ENCODE assay signal across 15 cellular contexts in genomic region chr3:55271549-55271948, GRCh38.
DNase-seq lines count a peak whose midpoint lies in the region; FAIRE-seq and TF ChIP-seq lines count a peak whose summit lies in the region.
"Had no signal": no experiment of that assay in that cellular context is flagged by ENCODE, and none has a peak within 500 bp of the region (broad histone marks: within the 10 kb centered on the region; RNA-seq: fewer than 3 reads in every experiment).

No MANE protein-coding gene starts in this region.

- no peak for FAIRE-seq in H1 (lab: Jason Lieb, UNC)
- FAIRE-seq: A204.1, GM12891, GM19239, H54 had no signal

- H3K79me1 ChIP-seq in H1 (ENCODE audit: low read depth, low read length) (no peaks in the 10 kb centered on the region), mesenchymal stem cell (replicated peaks; ENCODE audit: low read length, poor library complexity, severe bottlenecking) (no peaks in the 10 kb centered on the region)

- H3K18ac ChIP-seq in H1 (ENCODE audit: extremely low read depth, low read length) (peak overlapping the region; percentile 38; the same call in 1 of the 2 replicates), mesenchymal stem cell (ENCODE audit: low read depth in 1 of 2, low read length in 2 of 2) (peak overlapping the region; percentile 30 to 86)

- H2BK20ac ChIP-seq in H1 (ENCODE audit: low read length), result peak overlapping the region; percentile 51; the same call in 1 of the 2 replicates

- H3K23ac ChIP-seq in H1 (ENCODE audit: insufficient read length) (no peak overlapping the region), mesenchymal stem cell (ENCODE audit: low read length in 2 of 2) (no peak overlapping the region)

- no peak for TF ChIP-seq POLR2A in H1 (IDR thresholded peaks at IDR 0.05; ENCODE audit: control extremely low read depth in 1 of 2, low read depth in 2 of 2, low read length in 2 of 2)

- no peak for TF ChIP-seq RAD21 in H1 (IDR thresholded peaks at IDR 0.05 in 1 of 2, conservative IDR thresholded peaks at IDR 0.05 in 1 of 2; ENCODE audit: low read depth in 2 of 2, low read length in 2 of 2)

- H2AFZ ChIP-seq in H1 (ENCODE audit: low read length) (peak overlapping the region; percentile 68; the same call in 1 of the 2 replicates), mesenchymal stem cell (ENCODE audit: low read depth, low read length) (peak overlapping the region; percentile 63)

- WGBS in H1 (ENCODE audit: extremely low coverage in 1 of 2, insufficient coverage in 1 of 2, insufficient read length in 1 of 2, insufficient replicate concordance in 2 of 2, low coverage in 1 of 2, low lambda C conversion rate in 2 of 2, missing lambda C conversion rate in 1 of 2), 2 experiments, result 82% methylated on average over 4 of the region's 4 CpGs; no CpG with 5 or more reads in 1 of the 2 experiments
- 83% methylated on average over 3 of the region's 4 CpGs for WGBS in mesenchymal stem cell

- H2BK5ac ChIP-seq in H1 (ENCODE audit: low read depth, low read length) (no peak overlapping the region), mesenchymal stem cell (ENCODE audit: low read depth, low read length, poor library complexity, severe bottlenecking) (no peak overlapping the region)

- H2BK12ac ChIP-seq in H1 (ENCODE audit: low read depth, low read length), result peak overlapping the region; percentile 40; the same call in 1 of the 2 replicates
- H2BK12ac ChIP-seq in mesenchymal stem cell (ENCODE audit: low read length in 2 of 2), result peak overlapping the region; percentile 29 to 69

- H3K36me3 ChIP-seq in H1 (ENCODE audit: control insufficient read depth in 2 of 4, insufficient read depth in 4 of 4, low read length in 3 of 4) (no peaks in the 10 kb centered on the region), mesenchymal stem cell (ENCODE audit: control insufficient read depth in 1 of 2, insufficient read depth in 2 of 2, low read depth in 1 of 2, low read length in 2 of 2) (no peaks in the 10 kb centered on the region)

- H3K79me2 ChIP-seq in H1 (ENCODE audit: control insufficient read depth in 1 of 2, insufficient read depth in 2 of 2, low read length in 2 of 2), result no peaks in the 10 kb centered on the region

- no peaks in the 10 kb centered on the region for H3K23me2 ChIP-seq in H1 (ENCODE audit: low read depth, low read length)

- no peak overlapping the region for H2BK15ac ChIP-seq in H1 (ENCODE audit: low read length)
- no peak overlapping the region for H2BK15ac ChIP-seq in mesenchymal stem cell (ENCODE audit: low read depth, poor library complexity, severe bottlenecking)

- CTCF ChIA-PET in H1 (lab: Charles Lee; ENCODE audit: partially characterized antibody), result no interaction called here

- TF ChIP-seq EP300 in H1 (IDR thresholded peaks at IDR 0.05; ENCODE audit: borderline replicate concordance in 1 of 2, low read depth in 2 of 2, low read length in 2 of 2), result no peak

- no peak overlapping the region for H3K27ac ChIP-seq in H1 (ENCODE audit: low read depth, low read length)
- peak overlapping the region; percentile 60 for H3K27ac ChIP-seq in mesenchymal stem cell (ENCODE audit: low read length, poor library complexity, severe bottlenecking)

- H4K91ac ChIP-seq in H1 (replicated peaks; ENCODE audit: insufficient read length, low read length) (no peak overlapping the region), mesenchymal stem cell (ENCODE audit: low read length) (no peak overlapping the region)

- no peak for TF ChIP-seq CTCF in H1 (IDR thresholded peaks at IDR 0.05; ENCODE audit: control extremely low read depth in 1 of 3, insufficient read depth in 1 of 3, low read depth in 1 of 3, low read length in 3 of 3)

- DNase-seq in NCI-H69 (lab: John Stamatoyannopoulos, UW), result peak; percentile 38
- DNase-seq in H1 (ENCODE audit: low read depth in 1 of 2, low spot score in 2 of 2), result no peak
- no peak for DNase-seq in mesenchymal stem cell
- peak; percentile 64 for DNase-seq in renal cortical epithelial cell (ENCODE audit: low read depth)
- DNase-seq in nucleus accumbens (lab: John Stamatoyannopoulos, UW), result no peak
- DNase-seq in DMS 273 (lab: John Stamatoyannopoulos, UW; ENCODE audit: unreplicated experiment), result no peak
- DNase-seq in NCI-H2171 treated with DMSO at 0.1 percent for 48 hours (lab: John Stamatoyannopoulos, UW), result no peak
- DNase-seq: C1 segment of cervical spinal cord; Calu3; CD4-positive, alpha-beta T cell; DMS79 had no signal

- H4K8ac ChIP-seq in H1 (ENCODE audit: extremely low read depth, insufficient read depth, low read length) (no peak overlapping the region), mesenchymal stem cell (ENCODE audit: low read length) (peak overlapping the region; percentile 29)

- no peaks in the 10 kb centered on the region for H4K20me1 ChIP-seq in H1 (replicated peaks in 1 of 2; ENCODE audit: control insufficient read depth in 1 of 2, insufficient read depth in 2 of 2, low read length in 2 of 2)

- H3K4me3 ChIP-seq in H1 (ENCODE audit: extremely low read depth in 1 of 4, insufficient read depth in 2 of 4, low read depth in 3 of 4, low read length in 4 of 4) (no peak overlapping the region), mesenchymal stem cell (ENCODE audit: insufficient read depth in 1 of 2, low read depth in 1 of 2, low read length in 2 of 2) (no peak overlapping the region)

- H3K9ac ChIP-seq in H1 (replicated peaks in 1 of 4; ENCODE audit: extremely low read depth in 1 of 4, low read depth in 3 of 4, low read length in 3 of 4), result no peak overlapping the region
- H3K9ac ChIP-seq in mesenchymal stem cell (ENCODE audit: low read length), result no peak overlapping the region

- H3K4ac ChIP-seq in H1 (replicated peaks; ENCODE audit: insufficient read length, low read depth, low read length) (no peak overlapping the region), mesenchymal stem cell (ENCODE audit: low read depth in 1 of 2, low read length in 2 of 2) (peak overlapping the region; percentile 48 to 90)

- H3K4me2 ChIP-seq in H1 (ENCODE audit: insufficient read depth in 1 of 2, low read depth in 2 of 2, low read length in 2 of 2), result no peak overlapping the region
- no peak overlapping the region for H3K4me2 ChIP-seq in mesenchymal stem cell (ENCODE audit: low read length, poor library complexity, severe bottlenecking)

- H2BK120ac ChIP-seq in H1 (replicated peaks; ENCODE audit: low read depth, low read length), result no peak overlapping the region
- no peak overlapping the region for H2BK120ac ChIP-seq in mesenchymal stem cell (ENCODE audit: low read depth, low read length)

- no peak overlapping the region for H3K56ac ChIP-seq in H1 (replicated peaks; ENCODE audit: insufficient read length, low read depth, low read length)

- POLR2A ChIA-PET in H1 (lab: Charles Lee; ENCODE audit: partially characterized antibody), result interaction anchor here (1.1 kb wide), 1 partner anchor 12 kb away, joined by 3 read pairs; no protein-coding TSS in a partner anchor

- H3K27me3 ChIP-seq in H1 (replicated peaks in 1 of 4; ENCODE audit: control insufficient read depth in 3 of 4, extremely low read depth in 1 of 4, insufficient read depth in 3 of 4, low read length in 3 of 4), result no peaks in the 10 kb centered on the region
- no peaks in the 10 kb centered on the region for H3K27me3 ChIP-seq in mesenchymal stem cell (ENCODE audit: control insufficient read depth in 1 of 2, insufficient read depth in 1 of 2, low read length in 2 of 2)

- H3K9me3 ChIP-seq in H1 (ENCODE audit: insufficient read depth in 2 of 2, low read depth in 1 of 2, low read length in 1 of 2) (no peaks in the 10 kb centered on the region), mesenchymal stem cell (ENCODE audit: control insufficient read depth, low read length) (no peaks in the 10 kb centered on the region)

- no peak overlapping the region for H4K5ac ChIP-seq in H1 (ENCODE audit: insufficient read length, low read depth, low read length)

- H3K14ac ChIP-seq in H1 (ENCODE audit: insufficient read length), result no peak overlapping the region
- peak overlapping the region in 1 of 2 experiments; percentile 86 for H3K14ac ChIP-seq in mesenchymal stem cell (ENCODE audit: low read length in 2 of 2)

- H2AK5ac ChIP-seq in H1 (ENCODE audit: low read depth, low read length) (no peak overlapping the region), mesenchymal stem cell (ENCODE audit: low read length, severe bottlenecking) (peak overlapping the region; percentile 45)

- H3K4me1 ChIP-seq in H1 (replicated peaks in 1 of 4; ENCODE audit: control insufficient read depth in 3 of 4, insufficient read depth in 4 of 4, low read length in 3 of 4) (peaks cover 0 to 5% (median 2%) of the 10 kb centered on the region in 4 experiments; a peak in 3 of 7 replicates), mesenchymal stem cell (ENCODE audit: control insufficient read depth, insufficient read depth, low read depth, low read length) (peaks cover 5% of the 10 kb centered on the region)

TF ChIP-seq in H1, 55 proteins besides CTCF, POLR2A, EP300 and RAD21 (continues in another document):
- TF ChIP-seq BRCA1 (IDR thresholded peaks at IDR 0.05; ENCODE audit: low read depth, low read length) (no peak), HDAC2 (IDR thresholded peaks at IDR 0.05; ENCODE audit: borderline replicate concordance in 1 of 2, low read depth in 2 of 2, low read length in 2 of 2) (no peak), NRF1 (IDR thresholded peaks at IDR 0.05; ENCODE audit: low read depth, low read length) (no peak), SIX5 (IDR thresholded peaks at IDR 0.05; ENCODE audit: low read depth, low read length) (no peak), EGR1 (IDR thresholded peaks at IDR 0.05; ENCODE audit: borderline replicate concordance, low read depth, low read length) (no peak), ZNF274 (IDR thresholded peaks at IDR 0.05; ENCODE audit: borderline replicate concordance, extremely low read depth, low read length) (no peak), CREB1 (IDR thresholded peaks at IDR 0.05) (no peak), CBX5 (IDR thresholded peaks at IDR 0.05; ENCODE audit: low read depth, low read length) (no peak), MAFK (IDR thresholded peaks at IDR 0.05; ENCODE audit: low read depth, low read length) (no peak), CHD2 (IDR thresholded peaks at IDR 0.05; ENCODE audit: low read length) (no peak)

Comparison
In these comparisons a context has a peak if more than half of its experiments do, and no peak if none do; other contexts are left out.
1. DNase-seq: peak in NCI-H69 (single experiment) and renal cortical epithelial cell (single experiment); none in H1 (0 of 2), mesenchymal stem cell (single experiment), nucleus accumbens (0 of 56), DMS 273 (single experiment) and NCI-H2171 treated with DMSO at 0.1 percent for 48 hours (single experiment).